In the genomic region with DNA sequence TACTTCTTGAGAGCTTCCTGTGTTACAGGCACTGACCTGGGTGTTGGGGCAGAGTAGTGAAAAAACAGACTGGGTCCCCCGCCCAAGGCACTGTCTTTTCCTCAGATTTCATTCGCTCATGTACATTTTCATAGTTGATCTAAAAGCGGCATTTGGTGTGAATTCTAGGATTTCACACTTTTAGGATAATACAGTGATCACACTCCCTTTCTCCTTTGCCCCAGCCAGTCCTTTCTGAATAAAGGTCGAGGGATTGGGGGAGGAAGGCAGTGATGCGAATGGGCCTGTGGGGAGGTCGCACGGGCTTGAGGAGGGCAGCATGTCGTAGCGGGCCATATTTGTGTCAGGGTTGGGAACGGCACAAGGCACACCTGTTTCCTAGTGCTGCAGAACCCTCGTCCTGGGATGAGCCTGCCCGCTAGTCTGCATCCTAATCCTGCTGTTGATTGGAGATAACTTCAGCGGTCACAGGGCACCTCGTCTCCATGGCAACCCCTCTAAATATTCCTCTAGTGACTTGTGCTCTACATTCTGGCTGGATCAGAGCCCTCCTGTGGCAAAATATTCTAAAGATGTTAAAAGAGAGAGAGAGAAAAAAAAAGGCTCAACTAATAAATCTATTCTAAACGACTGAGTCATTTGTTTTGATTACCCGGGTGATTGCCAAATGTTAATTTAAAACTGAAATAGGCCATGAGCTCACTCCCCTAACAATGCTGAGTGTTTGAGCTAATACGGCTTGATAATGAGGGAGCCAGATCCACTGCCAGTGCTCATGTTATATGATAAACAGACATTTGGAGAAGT, we compare ENCODE assay signal across 8 cellular contexts. TPM values are rescaled to one million over a fixed set of nuclear protein-coding genes. Genes with fewer than 3 reads are reported as not detected.
DNase-seq lines count a peak whose midpoint lies in the region; ATAC-seq and TF ChIP-seq lines count a peak whose summit lies in the region.

No MANE protein-coding gene starts in this region.

- TF ChIP-seq CTCF in AG04449 (IDR thresholded peaks at IDR 0.05; ENCODE audit: insufficient read depth, low read length, missing control alignments) (no peak), dorsolateral prefrontal cortex (IDR thresholded peaks at IDR 0.05 in 54 of 56, conservative IDR thresholded peaks at IDR 0.05 in 2 of 56; ENCODE audit: low read depth in 1 of 56, partially characterized antibody in 56 of 56) (no peak), GM10248 (IDR thresholded peaks at IDR 0.05; ENCODE audit: control extremely low read depth, extremely low read depth, low read depth, missing control alignments) (no peak)

- DNase-seq in AG04449 (ENCODE audit: low read depth, low spot score) (peak; percentile 90), NCI-H2081 treated with DMSO at 0.1 percent for 48 hours (lab: John Stamatoyannopoulos, UW) (peak; percentile 70), dorsolateral prefrontal cortex (peak in 4 of 10 donors; percentile 30 to 52 (median 39)), lung microvascular endothelial cell (ENCODE audit: low read depth in 2 of 2) (peak; percentile 94 to 98), NCI-H2029 treated with DMSO at 0.1 percent for 48 hours (lab: John Stamatoyannopoulos, UW) (no peak), SIG-M5 treated with dmso at 0.1 percent for 504 hours (lab: John Stamatoyannopoulos, UW; ENCODE audit: unreplicated experiment) (no peak), GM10248 (ENCODE audit: extremely low spot score) (no peak)

- no peak for ATAC-seq in GM19395 (IDR thresholded peaks at IDR 0.05; ENCODE audit: unreplicated experiment)

- POLR2A ChIA-PET in AG04449 (lab: Yijun Ruan, JAX) = interaction anchor here (1.0 to 1.3 kb wide), 2 partner anchors 27 to 46 kb away, joined by 3 to 4 read pairs; no protein-coding TSS in a partner anchor
- POLR2A ChIA-PET in GM10248 (lab: Yijun Ruan, JAX) = no interaction called here

- intact Hi-C loops in dorsolateral prefrontal cortex (cut with DNase I) = loop anchor here (5.0 to 10.0 kb wide), 2 partner anchors 98 to 134 kb away; no protein-coding TSS in a partner anchor

- CTCF ChIA-PET in AG04449 (lab: Yijun Ruan, JAX) (interaction anchor here (0.7 to 3.8 kb wide), 6 partner anchors 10 to 142 kb away, joined by 3 to 77 read pairs (median 17); no protein-coding TSS in a partner anchor), GM10248 (lab: Yijun Ruan, JAX) (no interaction called here)

- H3K27me3 ChIP-seq in dorsolateral prefrontal cortex = peaks cover 0 to 63% (median 12%) of the 10 kb centered on the region in 45 donors

- H3K4me3 ChIP-seq in AG04449 (ENCODE audit: low read depth, low read length) (no peak overlapping the region), dorsolateral prefrontal cortex (peak overlapping the region in 6 of 59 donors; percentile 4 to 24 (median 13))

- peak overlapping the region in 46 of 59 donors; percentile 12 to 82 (median 44) for H3K27ac ChIP-seq in dorsolateral prefrontal cortex

RNA-seq across cellular contexts. Expression of a gene that starts 21.8 kb away (rescaled TPM):
- 100 to 1,000 TPM; 140 to 347 (median 232) TPM for total RNA-seq in dorsolateral prefrontal cortex
- total RNA-seq in lung microvascular endothelial cell = 82.2 and 122 TPM in 2 replicates

Comparison
In these comparisons a context has a peak if more than half of its experiments do, and no peak if none do; other contexts are left out.
1. DNase-seq: peak in AG04449 (single experiment), NCI-H2081 treated with DMSO at 0.1 percent for 48 hours (single experiment) and lung microvascular endothelial cell (2 of 2); none in NCI-H2029 treated with DMSO at 0.1 percent for 48 hours (single experiment), SIG-M5 treated with dmso at 0.1 percent for 504 hours (single experiment) and GM10248 (single experiment).